Comparison of ENCODE assay signal across 1 cellular context in the genomic region with DNA sequence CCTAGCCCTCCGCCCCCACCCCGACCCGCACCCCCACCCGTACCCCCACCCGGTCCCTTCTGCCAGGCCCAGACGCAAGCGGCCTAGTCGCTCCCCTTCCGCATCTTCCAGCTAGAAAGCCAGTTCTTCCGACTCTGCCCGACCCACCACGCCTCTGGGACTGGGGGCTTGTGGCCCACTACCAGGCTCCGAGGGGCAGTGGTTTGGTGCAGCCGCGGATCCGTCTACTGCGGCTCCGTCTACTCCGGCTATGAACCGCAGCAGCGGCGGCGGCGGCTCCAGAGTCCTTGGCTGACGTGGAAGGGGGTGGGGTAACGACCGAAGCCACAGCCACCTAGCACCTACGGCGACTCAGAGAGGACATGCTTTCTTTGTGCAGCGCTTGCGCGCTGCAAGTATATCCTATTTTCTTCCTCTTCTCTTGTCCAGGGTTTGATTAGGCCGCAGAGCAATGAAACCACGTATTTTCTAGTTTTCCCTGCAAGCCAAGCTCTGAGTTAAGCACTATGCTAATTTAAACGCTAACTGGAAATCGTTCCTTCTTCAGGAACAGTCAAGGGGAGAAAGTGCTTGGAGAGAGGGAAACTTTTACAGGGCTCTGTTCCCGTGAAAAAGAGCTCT.
TF ChIP-seq lines count a peak whose summit lies in the region.

COPB1 (minus strand) TSS at position 252 of the 621 bp plus-strand sequence. CDS start 883 bp downstream, outside the sequence.

TF ChIP-seq in HEK293, 187 proteins besides CTCF, POLR2A, EP300 and RAD21 (continued from another document and continues in another):
- TF ChIP-seq, protein P1, sequence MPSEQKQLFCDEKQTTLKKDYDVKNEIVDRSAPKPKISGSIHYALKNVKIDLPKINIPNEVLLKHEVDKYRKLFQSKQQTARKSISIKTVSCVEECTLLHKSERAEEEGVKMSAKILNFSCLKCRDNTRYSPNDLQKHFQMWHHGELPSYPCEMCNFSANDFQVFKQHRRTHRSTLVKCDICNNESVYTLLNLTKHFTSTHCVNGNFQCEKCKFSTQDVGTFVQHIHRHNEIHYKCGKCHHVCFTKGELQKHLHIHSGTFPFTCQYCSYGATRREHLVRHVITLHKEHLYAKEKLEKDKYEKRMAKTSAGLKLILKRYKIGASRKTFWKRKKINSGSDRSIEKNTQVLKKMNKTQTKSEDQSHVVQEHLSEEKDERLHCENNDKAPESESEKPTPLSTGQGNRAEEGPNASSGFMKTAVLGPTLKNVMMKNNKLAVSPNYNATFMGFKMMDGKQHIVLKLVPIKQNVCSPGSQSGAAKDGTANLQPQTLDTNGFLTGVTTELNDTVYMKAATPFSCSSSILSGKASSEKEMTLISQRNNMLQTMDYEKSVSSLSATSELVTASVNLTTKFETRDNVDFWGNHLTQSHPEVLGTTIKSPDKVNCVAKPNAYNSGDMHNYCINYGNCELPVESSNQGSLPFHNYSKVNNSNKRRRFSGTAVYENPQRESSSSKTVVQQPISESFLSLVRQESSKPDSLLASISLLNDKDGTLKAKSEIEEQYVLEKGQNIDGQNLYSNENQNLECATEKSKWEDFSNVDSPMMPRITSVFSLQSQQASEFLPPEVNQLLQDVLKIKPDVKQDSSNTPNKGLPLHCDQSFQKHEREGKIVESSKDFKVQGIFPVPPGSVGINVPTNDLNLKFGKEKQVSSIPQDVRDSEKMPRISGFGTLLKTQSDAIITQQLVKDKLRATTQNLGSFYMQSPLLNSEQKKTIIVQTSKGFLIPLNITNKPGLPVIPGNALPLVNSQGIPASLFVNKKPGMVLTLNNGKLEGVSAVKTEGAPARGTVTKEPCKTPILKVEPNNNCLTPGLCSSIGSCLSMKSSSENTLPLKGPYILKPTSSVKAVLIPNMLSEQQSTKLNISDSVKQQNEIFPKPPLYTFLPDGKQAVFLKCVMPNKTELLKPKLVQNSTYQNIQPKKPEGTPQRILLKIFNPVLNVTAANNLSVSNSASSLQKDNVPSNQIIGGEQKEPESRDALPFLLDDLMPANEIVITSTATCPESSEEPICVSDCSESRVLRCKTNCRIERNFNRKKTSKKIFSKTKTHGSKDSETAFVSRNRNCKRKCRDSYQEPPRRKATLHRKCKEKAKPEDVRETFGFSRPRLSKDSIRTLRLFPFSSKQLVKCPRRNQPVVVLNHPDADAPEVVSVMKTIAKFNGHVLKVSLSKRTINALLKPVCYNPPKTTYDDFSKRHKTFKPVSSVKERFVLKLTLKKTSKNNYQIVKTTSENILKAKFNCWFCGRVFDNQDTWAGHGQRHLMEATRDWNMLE (tag by site-specific recombination; conservative IDR thresholded peaks at IDR 0.05; ENCODE audit: low read depth) = no peak
- no peak for TF ChIP-seq ZNF16 (tag by site-specific recombination; IDR thresholded peaks at IDR 0.05; ENCODE audit: low read depth)
- TF ChIP-seq GLI4 (tag by site-specific recombination; IDR thresholded peaks at IDR 0.05) = no peak
- no peak for TF ChIP-seq ZNF354C (tag by site-specific recombination; IDR thresholded peaks at IDR 0.05; ENCODE audit: borderline replicate concordance, low read depth)
- TF ChIP-seq MEIS1 (CRISPR knock-in tag; IDR thresholded peaks at IDR 0.05; ENCODE audit: borderline replicate concordance) = no peak
- TF ChIP-seq ZNF423 (tag by site-specific recombination; IDR thresholded peaks at IDR 0.05) = no peak
- TF ChIP-seq ZNF239 (tag by site-specific recombination; IDR thresholded peaks at IDR 0.05) = no peak
- no peak for TF ChIP-seq MZF1 (tag by site-specific recombination; IDR thresholded peaks at IDR 0.05; ENCODE audit: borderline replicate concordance)
- no peak for TF ChIP-seq ZNF529 (tag by site-specific recombination; IDR thresholded peaks at IDR 0.05; ENCODE audit: insufficient replicate concordance)
- TF ChIP-seq ZNF549 (tag by site-specific recombination; IDR thresholded peaks at IDR 0.05) = no peak
- no peak for TF ChIP-seq ZNF792 (tag by site-specific recombination; IDR thresholded peaks at IDR 0.05)
- TF ChIP-seq ZNF610 (tag by site-specific recombination; IDR thresholded peaks at IDR 0.05; ENCODE audit: borderline replicate concordance) = no peak
- no peak for TF ChIP-seq BCL11B (tag by site-specific recombination; IDR thresholded peaks at IDR 0.05; ENCODE audit: low read depth)
- TF ChIP-seq ZNF184 (tag by site-specific recombination; IDR thresholded peaks at IDR 0.05) = no peak
- TF ChIP-seq, protein P2, sequence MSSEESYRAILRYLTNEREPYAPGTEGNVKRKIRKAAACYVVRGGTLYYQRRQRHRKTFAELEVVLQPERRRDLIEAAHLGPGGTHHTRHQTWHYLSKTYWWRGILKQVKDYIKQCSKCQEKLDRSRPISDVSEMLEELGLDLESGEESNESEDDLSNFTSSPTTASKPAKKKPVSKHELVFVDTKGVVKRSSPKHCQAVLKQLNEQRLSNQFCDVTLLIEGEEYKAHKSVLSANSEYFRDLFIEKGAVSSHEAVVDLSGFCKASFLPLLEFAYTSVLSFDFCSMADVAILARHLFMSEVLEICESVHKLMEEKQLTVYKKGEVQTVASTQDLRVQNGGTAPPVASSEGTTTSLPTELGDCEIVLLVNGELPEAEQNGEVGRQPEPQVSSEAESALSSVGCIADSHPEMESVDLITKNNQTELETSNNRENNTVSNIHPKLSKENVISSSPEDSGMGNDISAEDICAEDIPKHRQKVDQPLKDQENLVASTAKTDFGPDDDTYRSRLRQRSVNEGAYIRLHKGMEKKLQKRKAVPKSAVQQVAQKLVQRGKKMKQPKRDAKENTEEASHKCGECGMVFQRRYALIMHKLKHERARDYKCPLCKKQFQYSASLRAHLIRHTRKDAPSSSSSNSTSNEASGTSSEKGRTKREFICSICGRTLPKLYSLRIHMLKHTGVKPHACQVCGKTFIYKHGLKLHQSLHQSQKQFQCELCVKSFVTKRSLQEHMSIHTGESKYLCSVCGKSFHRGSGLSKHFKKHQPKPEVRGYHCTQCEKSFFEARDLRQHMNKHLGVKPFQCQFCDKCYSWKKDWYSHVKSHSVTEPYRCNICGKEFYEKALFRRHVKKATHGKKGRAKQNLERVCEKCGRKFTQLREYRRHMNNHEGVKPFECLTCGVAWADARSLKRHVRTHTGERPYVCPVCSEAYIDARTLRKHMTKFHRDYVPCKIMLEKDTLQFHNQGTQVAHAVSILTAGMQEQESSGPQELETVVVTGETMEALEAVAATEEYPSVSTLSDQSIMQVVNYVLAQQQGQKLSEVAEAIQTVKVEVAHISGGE (tag by site-specific recombination; conservative IDR thresholded peaks at IDR 0.05; ENCODE audit: low read depth) = no peak
- TF ChIP-seq ZNF48 (tag by site-specific recombination; IDR thresholded peaks at IDR 0.05) = no peak
- TF ChIP-seq SP2 (tag by site-specific recombination; IDR thresholded peaks at IDR 0.05) = 0 out of 2 replicates have a peak, but pooled peaks have one; percentile 16
- no peak for TF ChIP-seq BCL11A (tag by site-specific recombination; IDR thresholded peaks at IDR 0.05; ENCODE audit: low read depth)
- no peak for TF ChIP-seq ZNF777 (tag by site-specific recombination; IDR thresholded peaks at IDR 0.05; ENCODE audit: borderline replicate concordance)
- no peak for TF ChIP-seq MYNN (tag by site-specific recombination; IDR thresholded peaks at IDR 0.05; ENCODE audit: borderline replicate concordance)
- no peak for TF ChIP-seq ZNF23 (tag by site-specific recombination; IDR thresholded peaks at IDR 0.05; ENCODE audit: borderline replicate concordance)
- TF ChIP-seq ZNF560 (tag by site-specific recombination; IDR thresholded peaks at IDR 0.05; ENCODE audit: borderline replicate concordance) = peak; percentile 78
- no peak for TF ChIP-seq ZNF621 (tag by site-specific recombination; IDR thresholded peaks at IDR 0.05)
- no peak for TF ChIP-seq ZNF221 (tag by site-specific recombination; IDR thresholded peaks at IDR 0.05; ENCODE audit: borderline replicate concordance)
- no peak; the same call in 1 of the 2 replicates for TF ChIP-seq ZNF660 (tag by site-specific recombination; IDR thresholded peaks at IDR 0.05)
- TF ChIP-seq ZNF37A (tag by site-specific recombination; IDR thresholded peaks at IDR 0.05) = no peak
- TF ChIP-seq ZNF707 (tag by site-specific recombination; IDR thresholded peaks at IDR 0.05) = no peak
- TF ChIP-seq ZNF624 (tag by site-specific recombination; IDR thresholded peaks at IDR 0.05) = no peak
- no peak for TF ChIP-seq ZNF404 (tag by site-specific recombination; IDR thresholded peaks at IDR 0.05)
- no peak for TF ChIP-seq ZNF843 (tag by site-specific recombination; IDR thresholded peaks at IDR 0.05)
- TF ChIP-seq WT1 (tag by site-specific recombination; IDR thresholded peaks at IDR 0.05) = no peak
- no peak for TF ChIP-seq ZNF747 (tag by site-specific recombination; IDR thresholded peaks at IDR 0.05)
- no peak for TF ChIP-seq ZNF223 (tag by site-specific recombination; IDR thresholded peaks at IDR 0.05)
- no peak for TF ChIP-seq ZNF639 (tag by site-specific recombination; IDR thresholded peaks at IDR 0.05)
- TF ChIP-seq ZNF274 (IDR thresholded peaks at IDR 0.05; ENCODE audit: low read length) = no peak
- TF ChIP-seq ZNF274 (tag by site-specific recombination; IDR thresholded peaks at IDR 0.05; ENCODE audit: borderline replicate concordance) = no peak
- no peak for TF ChIP-seq GLI2 (tag by site-specific recombination; IDR thresholded peaks at IDR 0.05; ENCODE audit: borderline replicate concordance, low read depth)
- TF ChIP-seq ZNF416 (tag by site-specific recombination; IDR thresholded peaks at IDR 0.05) = no peak
- no peak for TF ChIP-seq HOXD13 (CRISPR knock-in tag; IDR thresholded peaks at IDR 0.05; ENCODE audit: borderline replicate concordance)
- TF ChIP-seq ZNF341 (tag by site-specific recombination; IDR thresholded peaks at IDR 0.05; ENCODE audit: low read depth) = peak; percentile 81
- TF ChIP-seq, protein P3, sequence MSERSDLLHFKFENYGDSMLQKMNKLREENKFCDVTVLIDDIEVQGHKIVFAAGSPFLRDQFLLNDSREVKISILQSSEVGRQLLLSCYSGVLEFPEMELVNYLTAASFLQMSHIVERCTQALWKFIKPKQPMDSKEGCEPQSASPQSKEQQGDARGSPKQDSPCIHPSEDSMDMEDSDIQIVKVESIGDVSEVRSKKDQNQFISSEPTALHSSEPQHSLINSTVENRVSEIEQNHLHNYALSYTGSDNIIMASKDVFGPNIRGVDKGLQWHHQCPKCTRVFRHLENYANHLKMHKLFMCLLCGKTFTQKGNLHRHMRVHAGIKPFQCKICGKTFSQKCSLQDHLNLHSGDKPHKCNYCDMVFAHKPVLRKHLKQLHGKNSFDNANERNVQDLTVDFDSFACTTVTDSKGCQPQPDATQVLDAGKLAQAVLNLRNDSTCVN (tag by site-specific recombination; optimal IDR thresholded peaks at IDR 0.05) = peak; percentile 15
- TF ChIP-seq, protein P4, sequence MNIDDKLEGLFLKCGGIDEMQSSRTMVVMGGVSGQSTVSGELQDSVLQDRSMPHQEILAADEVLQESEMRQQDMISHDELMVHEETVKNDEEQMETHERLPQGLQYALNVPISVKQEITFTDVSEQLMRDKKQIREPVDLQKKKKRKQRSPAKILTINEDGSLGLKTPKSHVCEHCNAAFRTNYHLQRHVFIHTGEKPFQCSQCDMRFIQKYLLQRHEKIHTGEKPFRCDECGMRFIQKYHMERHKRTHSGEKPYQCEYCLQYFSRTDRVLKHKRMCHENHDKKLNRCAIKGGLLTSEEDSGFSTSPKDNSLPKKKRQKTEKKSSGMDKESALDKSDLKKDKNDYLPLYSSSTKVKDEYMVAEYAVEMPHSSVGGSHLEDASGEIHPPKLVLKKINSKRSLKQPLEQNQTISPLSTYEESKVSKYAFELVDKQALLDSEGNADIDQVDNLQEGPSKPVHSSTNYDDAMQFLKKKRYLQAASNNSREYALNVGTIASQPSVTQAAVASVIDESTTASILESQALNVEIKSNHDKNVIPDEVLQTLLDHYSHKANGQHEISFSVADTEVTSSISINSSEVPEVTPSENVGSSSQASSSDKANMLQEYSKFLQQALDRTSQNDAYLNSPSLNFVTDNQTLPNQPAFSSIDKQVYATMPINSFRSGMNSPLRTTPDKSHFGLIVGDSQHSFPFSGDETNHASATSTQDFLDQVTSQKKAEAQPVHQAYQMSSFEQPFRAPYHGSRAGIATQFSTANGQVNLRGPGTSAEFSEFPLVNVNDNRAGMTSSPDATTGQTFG (tag by site-specific recombination; IDR thresholded peaks at IDR 0.05; ENCODE audit: borderline replicate concordance) = no peak
- no peak for TF ChIP-seq ZNF266 (tag by site-specific recombination; IDR thresholded peaks at IDR 0.05; ENCODE audit: low read depth)
- no peak for TF ChIP-seq ZNF501 (tag by site-specific recombination; IDR thresholded peaks at IDR 0.05)
- TF ChIP-seq SP7 (tag by site-specific recombination; IDR thresholded peaks at IDR 0.05) = peak; percentile 29; the same call in 1 of the 2 replicates
- TF ChIP-seq ZNF776 (tag by site-specific recombination; IDR thresholded peaks at IDR 0.05; ENCODE audit: borderline replicate concordance) = no peak
- TF ChIP-seq ZNF335 (tag by site-specific recombination; conservative IDR thresholded peaks at IDR 0.05) = peak; percentile 43; the same call in 1 of the 2 replicates
- TF ChIP-seq ZNF155 (tag by site-specific recombination; IDR thresholded peaks at IDR 0.05) = no peak
- TF ChIP-seq SP3 (tag by site-specific recombination; IDR thresholded peaks at IDR 0.05) = no peak
- TF ChIP-seq ZNF664 (tag by site-specific recombination; IDR thresholded peaks at IDR 0.05) = no peak
- no peak for TF ChIP-seq ZNF670 (tag by site-specific recombination; IDR thresholded peaks at IDR 0.05; ENCODE audit: low read depth)
- TF ChIP-seq, protein P5, sequence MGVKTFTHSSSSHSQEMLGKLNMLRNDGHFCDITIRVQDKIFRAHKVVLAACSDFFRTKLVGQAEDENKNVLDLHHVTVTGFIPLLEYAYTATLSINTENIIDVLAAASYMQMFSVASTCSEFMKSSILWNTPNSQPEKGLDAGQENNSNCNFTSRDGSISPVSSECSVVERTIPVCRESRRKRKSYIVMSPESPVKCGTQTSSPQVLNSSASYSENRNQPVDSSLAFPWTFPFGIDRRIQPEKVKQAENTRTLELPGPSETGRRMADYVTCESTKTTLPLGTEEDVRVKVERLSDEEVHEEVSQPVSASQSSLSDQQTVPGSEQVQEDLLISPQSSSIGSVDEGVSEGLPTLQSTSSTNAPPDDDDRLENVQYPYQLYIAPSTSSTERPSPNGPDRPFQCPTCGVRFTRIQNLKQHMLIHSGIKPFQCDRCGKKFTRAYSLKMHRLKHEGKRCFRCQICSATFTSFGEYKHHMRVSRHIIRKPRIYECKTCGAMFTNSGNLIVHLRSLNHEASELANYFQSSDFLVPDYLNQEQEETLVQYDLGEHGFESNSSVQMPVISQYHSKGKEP (tag by site-specific recombination; IDR thresholded peaks at IDR 0.05) = no peak
- no peak for TF ChIP-seq ZFP41 (tag by site-specific recombination; IDR thresholded peaks at IDR 0.05; ENCODE audit: borderline replicate concordance)
